ENCODE assay signal across 8 cellular contexts in genomic region chr2:38603402-38604265, GRCh38. TPM values are rescaled to one million over a fixed set of nuclear protein-coding genes. Genes with fewer than 3 reads are reported as not detected.
A peak's percentile ranks its signal among the peaks of the same experiment; 100 is the strongest.
DNase-seq lines count a peak whose midpoint lies in the region; ATAC-seq and TF ChIP-seq lines count a peak whose summit lies in the region.

No MANE protein-coding gene starts in this region.

- DNase-seq in BJ (ENCODE audit: low read depth) (no peak), activated T-cell treated with anti-CD3 and anti-CD28 coated beads for 4 hours (peak; percentile 69)
- DNase-seq in stimulated activated CD8-positive, alpha-beta memory T cell treated with anti-CD3 and anti-CD28 coated beads, Interleukin-7, amount 100 ng/mL, for 1 hour (ENCODE audit: low read depth in 2 of 2): peak; percentile 46 to 56

- H3K9me3 Mint-ChIP-seq in IgD-negative memory B cell: no peaks in the 10 kb centered on the region

- CTCF ChIA-PET in BJ (lab: Yijun Ruan, JAX): interaction anchor here (0.6 to 2.0 kb wide), 22 partner anchors 9 to 896 kb away, joined by 3 to 18 read pairs (median 4); no protein-coding TSS in a partner anchor

- H2AFZ ChIP-seq in OCI-LY3 (ENCODE audit: low read depth, low read length): peak overlapping the region; percentile 88

- peak overlapping the region; percentile 86 to 99 (median 93) for H3K4me3 Mint-ChIP-seq in IgD-negative memory B cell

- H3K4me3 ChIP-seq in BJ (ENCODE audit: low read depth, low read length): peak overlapping the region; percentile 90
- H3K4me3 ChIP-seq in OCI-LY3 (ENCODE audit: low read length): peak overlapping the region; percentile 95
- peak overlapping the region; percentile 77 to 83 for H3K4me3 ChIP-seq in muscle layer of colon (ENCODE audit: low read depth in 1 of 2, low read length in 2 of 2)

- peaks cover 36% of the 10 kb centered on the region for H3K27me3 Mint-ChIP-seq in IgD-negative memory B cell

- peak overlapping the region; percentile 80 to 95 (median 87) for H3K27ac Mint-ChIP-seq in IgD-negative memory B cell

- H3K4me1 ChIP-seq in OCI-LY3 (ENCODE audit: low read length) (peaks cover 32% of the 10 kb centered on the region), muscle layer of colon (ENCODE audit: insufficient read depth, low read length) (peaks cover 21% of the 10 kb centered on the region)

- peaks cover 24% of the 10 kb centered on the region for H4K20me1 ChIP-seq in OCI-LY3 (ENCODE audit: insufficient read depth, low read length)

- H3K36me3 ChIP-seq in BJ (ENCODE audit: control insufficient read depth, insufficient read depth, low read length): no peaks in the 10 kb centered on the region
- no peaks in the 10 kb centered on the region for H3K36me3 ChIP-seq in OCI-LY3 (replicated peaks; ENCODE audit: low read depth, low read length)
- no peaks in the 10 kb centered on the region for H3K36me3 ChIP-seq in muscle layer of colon (ENCODE audit: insufficient read depth, low read length)

- ATAC-seq in GM19452 (IDR thresholded peaks at IDR 0.05; ENCODE audit: unreplicated experiment) (peak; percentile 39), esophagus mucosa (peak; percentile 73)

- POLR2A ChIA-PET in BJ (lab: Charles Lee): no interaction called here

- H3K9ac ChIP-seq in OCI-LY3 (ENCODE audit: low read length) (peak overlapping the region; percentile 94), muscle layer of colon (ENCODE audit: low read length) (peak overlapping the region; percentile 72)

- no peaks in the 10 kb centered on the region for H3K36me3 Mint-ChIP-seq in IgD-negative memory B cell

- peaks cover 9 to 28% (median 11%) of the 10 kb centered on the region in 3 donors for H3K4me1 Mint-ChIP-seq in IgD-negative memory B cell

- TF ChIP-seq CTCF in BJ (IDR thresholded peaks at IDR 0.05; ENCODE audit: insufficient read depth, low read depth, low read length): peak; percentile 94
- peak; percentile 96 for TF ChIP-seq CTCF in OCI-LY3 (IDR thresholded peaks at IDR 0.05; ENCODE audit: low read depth, low read length)

- 0 out of 2 replicates have a peak, but pooled peaks cover 2% of the 10 kb centered on the region for H3K9me3 ChIP-seq in OCI-LY3 (ENCODE audit: insufficient read depth, low read length)
- H3K9me3 ChIP-seq in muscle layer of colon (ENCODE audit: low read length): no peaks in the 10 kb centered on the region

- peaks cover 41% of the 10 kb centered on the region for H3K79me2 ChIP-seq in OCI-LY3 (ENCODE audit: low read length)

- peak overlapping the region; percentile 54 for H3K27ac ChIP-seq in OCI-LY3 (ENCODE audit: low read length)
- peak overlapping the region; percentile 98 for H3K27ac ChIP-seq in muscle layer of colon (ENCODE audit: low read depth, low read length)

- H3K4me2 ChIP-seq in OCI-LY3 (ENCODE audit: low read length): peak overlapping the region; percentile 88

- H3K27me3 ChIP-seq in BJ (ENCODE audit: control insufficient read depth, insufficient read depth, low read length): no peaks in the 10 kb centered on the region
- peaks cover 11% of the 10 kb centered on the region for H3K27me3 ChIP-seq in OCI-LY3 (ENCODE audit: low read depth, low read length)
- H3K27me3 ChIP-seq in muscle layer of colon (ENCODE audit: control insufficient read depth in 1 of 2, insufficient read depth in 2 of 2, low read length in 2 of 2): no peaks in the 10 kb centered on the region

RNA-seq across cellular contexts. Expression of gene HNRNPLL, which starts 0.9 kb away (rescaled TPM):
- 26.6 and 49.7 TPM in 2 replicates for polyA plus RNA-seq in BJ (2011; rRNA removed)
- polyA minus RNA-seq in BJ (2011; rRNA and poly(A)+ RNA removed): 20.3 and 21.0 TPM in 2 replicates
- 3.1 TPM for polyA plus RNA-seq in IgD-negative memory B cell
- 14.2 TPM for total RNA-seq in esophagus mucosa
